ENCODE assay signal across 11 cellular contexts in genomic region chr11:10666976-10667892, GRCh38. TPM values are rescaled to one million over a fixed set of nuclear protein-coding genes. Genes with fewer than 3 reads are reported as not detected.
DNase-seq lines count a peak whose midpoint lies in the region; ATAC-seq and TF ChIP-seq lines count a peak whose summit lies in the region.
"Had no signal": no experiment of that assay in that cellular context is flagged by ENCODE, and none has a peak within 500 bp of the region (broad histone marks: within the 10 kb centered on the region; RNA-seq: fewer than 3 reads in every experiment).

No MANE protein-coding gene starts in this region.

- peaks cover 0 to 76% (median 52%) of the 10 kb centered on the region in 4 donors for H3K4me1 ChIP-seq in stomach

- H3K27ac ChIP-seq in stomach = peak overlapping the region in 4 of 5 donors; percentile 60 to 83 (median 78)

- 41 to 62% (median 52%) methylated on average over 6 of the region's 6 CpGs for WGBS in stomach, 5 donors

- ATAC-seq in SK-N-SH treated with all-trans-retinoic acid at 6 μM for 48 hours (peak; percentile 58), left lobe of liver (no peak), GM21515 (IDR thresholded peaks at IDR 0.05; ENCODE audit: unreplicated experiment) (no peak)

- H3K27me3 ChIP-seq in stomach = no peaks in the 10 kb centered on the region

- no peak for TF ChIP-seq EP300 in stomach (IDR thresholded peaks at IDR 0.05)

- no peak for TF ChIP-seq CTCF in stomach (IDR thresholded peaks at IDR 0.05)
- no peak for TF ChIP-seq CTCF in GM10248 (IDR thresholded peaks at IDR 0.05; ENCODE audit: control extremely low read depth, extremely low read depth, low read depth, missing control alignments)

- no peak overlapping the region for H3K4me3 ChIP-seq in stomach

- no peak for TF ChIP-seq POLR2A in stomach (IDR thresholded peaks at IDR 0.05)

- no peaks in the 10 kb centered on the region for H3K9me3 ChIP-seq in stomach

- POLR2A ChIA-PET in GM10248 (lab: Yijun Ruan, JAX) = no interaction called here

- H3K36me3 ChIP-seq in stomach = no peaks in the 10 kb centered on the region

- intact Hi-C loops in stomach (cut with DNase I; ENCODE audit: low total_unique reads) = no loop called here

- DNase-seq in ELR (ENCODE audit: low read depth) = peak; percentile 22
- DNase-seq in islet precursor cell = peak; percentile 78
- DNase-seq in stomach = no peak
- no peak for DNase-seq in SW 1271 (lab: John Stamatoyannopoulos, UW)
- no peak for DNase-seq in left lobe of liver (ENCODE audit: low spot score)
- no peak for DNase-seq in GM10248 (ENCODE audit: extremely low spot score)
- DNase-seq: activated naive CD4-positive, alpha-beta T cell treated with anti-CD3 and anti-CD28 coated beads for 36 hours; effector CD4-positive, alpha-beta T cell; NCI-H526 treated with DMSO at 0.1 percent for 48 hours had no signal

- CTCF ChIA-PET in GM10248 (lab: Yijun Ruan, JAX) = interaction anchor here (1.1 to 5.2 kb wide), 5 partner anchors 11 to 261 kb away, joined by 3 to 37 read pairs (median 8); no protein-coding TSS in a partner anchor

TF ChIP-seq in SK-N-SH treated with all-trans-retinoic acid at 6 μM for 48 hours, 23 proteins besides CTCF, POLR2A, EP300 and RAD21:
- TF ChIP-seq CSDC2 (CRISPR knock-in tag; IDR thresholded peaks at IDR 0.05) = no peak
TF ChIP-seq in SK-N-SH treated with all-trans-retinoic acid at 6 μM for 48 hours: peak in this region for 0.

RNA-seq across cellular contexts. Expression of gene IRAG1, which starts 26.3 kb away (rescaled TPM):
- total RNA-seq in stomach = 10 to 100 TPM; 24.6 to 60.7 (median 40.3) TPM
- 10 to 100 TPM; 12.7 to 17.2 (median 17.1) TPM for polyA plus RNA-seq in stomach
- total RNA-seq in left lobe of liver = 0.53 TPM
- total RNA-seq: activated naive CD4-positive, alpha-beta T cell treated with anti-CD3 and anti-CD28 coated beads for 36 hours had no signal

Comparison
In these comparisons a context has a peak if more than half of its experiments do, and no peak if none do; other contexts are left out.
1. DNase-seq: peak in ELR (single experiment) and islet precursor cell (single experiment); none in stomach (single experiment), SW 1271 (0 of 2), left lobe of liver (single experiment) and GM10248 (single experiment).
2. RNA of gene IRAG1, which starts 26.3 kb away (total RNA-seq): 24.6 to 60.7 TPM in stomach; 0.53 TPM in left lobe of liver (single experiment); every median in the first group is over 10 times any median in the second.